In genomic region chr16:53067675-53068074, GRCh38 we compare ENCODE assay signal across 11 cellular contexts.
"Had no signal": no experiment of that assay in that cellular context is flagged by ENCODE, and none has a peak within 500 bp of the region (broad histone marks: within the 10 kb centered on the region; RNA-seq: fewer than 3 reads in every experiment).

No MANE protein-coding gene starts in this region.

- H3K4me3 Mint-ChIP-seq: mesothelial cell of epicardium, type B pancreatic cell had no signal

- H3K27ac ChIP-seq: suprapubic skin had no signal

- FAIRE-seq: frontal cortex, small intestine, TTC549 had no signal

- H3K27me3 ChIP-seq: right atrium auricular region, suprapubic skin had no signal

- H3K27me3 Mint-ChIP-seq: type B pancreatic cell had no signal

- H3K9me3 ChIP-seq: right atrium auricular region, suprapubic skin had no signal

- H3K36me3 ChIP-seq: right atrium auricular region had no signal

- H3K9me3 Mint-ChIP-seq: mesothelial cell of epicardium, type B pancreatic cell had no signal

- H3K27ac Mint-ChIP-seq: mesothelial cell of epicardium, type B pancreatic cell had no signal

- H3K4me3 ChIP-seq: right atrium auricular region, suprapubic skin had no signal

- DNase-seq: caudate nucleus; cortex of kidney; effector CD8-positive, alpha-beta T cell; small intestine; stimulated activated naive CD4-positive, alpha-beta T cell treated with Interleukin-2 at 50 U/mL for 16 hours had no signal
